In genomic region chrX:40377684-40378083, GRCh38 we compare ENCODE assay signal across 28 cellular contexts.
"Had no signal": no experiment of that assay in that cellular context is flagged by ENCODE, and none has a peak within 500 bp of the region (broad histone marks: within the 10 kb centered on the region; RNA-seq: fewer than 3 reads in every experiment).

No MANE protein-coding gene starts in this region.

- H3K4me1 ChIP-seq: ascending aorta, esophagus squamous epithelium, gastroesophageal sphincter, heart right ventricle had no signal

- H3K4me3 ChIP-seq: ascending aorta, esophagus squamous epithelium, gastroesophageal sphincter, heart right ventricle, hepatocyte had no signal

- H3K9me3 ChIP-seq: ascending aorta, esophagus squamous epithelium, gastroesophageal sphincter had no signal

- H3K36me3 ChIP-seq: ascending aorta, brain microvascular endothelial cell, esophagus squamous epithelium, gastroesophageal sphincter, heart right ventricle had no signal

- H3K27ac ChIP-seq: ascending aorta, brain microvascular endothelial cell, epithelial cell of prostate, esophagus squamous epithelium, gastroesophageal sphincter, heart right ventricle, hepatocyte, VCaP had no signal

- FAIRE-seq: bronchial epithelial cell, endometrium, endothelial cell of umbilical vein had no signal

- DNase-seq: activated CD4-positive, alpha-beta memory T cell treated with anti-CD3 and anti-CD28 coated beads, Interleukin-2, amount 10 ng/mL, durations not matched to agents 7 days and 5 days; activated CD4-positive, alpha-beta T cell treated with anti-CD3 and anti-CD28 coated beads for 1 hour; activated CD4-positive, alpha-beta T cell treated with anti-CD3 and anti-CD28 coated beads for 4 hours; activated CD4-positive, alpha-beta T cell treated with anti-CD3 and anti-CD28 coated beads, Interleukin-2, amount 10 ng/mL, durations not matched to agents 7 days and 5 days; activated CD4-positive, alpha-beta T cell treated with anti-CD3 and anti-CD28 coated beads, Interleukin-2, amount 50 U/mL, for 4 hours; activated effector memory CD4-positive, alpha-beta T cell treated with anti-CD3 and anti-CD28 coated beads, Interleukin-2, amount 50 U/mL, for 16 hours; activated naive CD4-positive, alpha-beta T cell treated with anti-CD3 and anti-CD28 coated beads for 36 hours; activated naive CD8-positive, alpha-beta T cell treated with anti-CD3 and anti-CD28 coated beads, Interleukin-2, amount 10 ng/mL, durations not matched to agents 7 days and 5 days; activated T-cell treated with anti-CD3 and anti-CD28 coated beads, Interleukin-2, amount 50 U/mL, for 1 hour; activated T-cell treated with anti-CD3 and anti-CD28 coated beads, Interleukin-2, amount 50 U/mL, for 48 hours; brain microvascular endothelial cell; cortex of kidney; effector CD8-positive, alpha-beta T cell; esophagus squamous epithelium; foreskin melanocyte; heart right ventricle; T-helper 1 cell; T-helper 17 cell; T1000 had no signal

- ATAC-seq: gastroesophageal sphincter, heart right ventricle, T-helper 17 cell, WTC11 had no signal
